ENCODE assay signal across 7 cellular contexts in the genomic region with DNA sequence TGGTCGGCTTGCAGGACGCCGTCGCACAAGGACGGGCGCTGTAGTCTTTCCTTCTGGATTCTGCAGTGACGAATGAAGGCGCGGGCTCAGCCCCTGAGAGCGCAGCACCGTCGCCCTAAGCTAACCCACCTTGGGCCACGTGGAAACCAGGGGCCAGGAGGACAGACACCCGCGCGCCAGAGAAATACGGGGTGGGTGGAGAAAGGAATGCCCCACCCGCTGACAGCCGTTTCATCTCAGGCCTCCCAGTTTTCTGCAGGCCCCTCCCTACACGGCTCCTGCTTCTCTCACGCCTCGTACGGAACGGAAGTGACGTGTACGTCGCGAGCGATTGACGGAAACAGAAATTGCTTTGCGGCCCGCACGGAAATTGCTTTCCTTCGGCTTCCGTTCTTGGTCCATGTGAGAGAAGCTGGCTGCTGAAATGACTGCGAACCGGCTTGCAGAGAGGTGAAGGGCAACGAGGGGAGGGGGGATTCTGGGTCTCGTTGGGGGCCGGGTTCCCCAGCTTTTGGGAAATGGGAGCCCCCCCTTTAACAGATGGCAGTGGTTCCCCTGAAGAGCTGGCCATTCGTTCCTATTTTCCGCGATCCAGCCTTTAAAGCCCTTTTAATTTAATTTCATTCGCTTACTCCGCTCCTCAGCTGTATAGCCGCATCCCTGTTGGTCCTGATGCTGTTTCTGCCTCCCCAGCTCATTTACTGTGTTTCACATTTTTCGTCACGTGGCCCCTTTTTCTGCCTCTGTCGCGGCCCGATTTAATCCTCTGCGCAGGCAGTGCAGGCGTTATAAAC. TPM values are rescaled to one million over a fixed set of nuclear protein-coding genes. Genes with fewer than 3 reads are reported as not detected.
DNase-seq lines count a peak whose midpoint lies in the region; ATAC-seq, FAIRE-seq and TF ChIP-seq lines count a peak whose summit lies in the region.

Gene UTP14A, plus strand, starts transcription at position 378 of the 794 bp plus-strand sequence. Its CDS starts 47 bp downstream, at position 425.

- TF ChIP-seq CTCF in body of pancreas (IDR thresholded peaks at IDR 0.05) = no peak

- peak; percentile 26 for FAIRE-seq in TTC549 (lab: Jason Lieb, UNC)

- H3K9me3 ChIP-seq in body of pancreas = no peaks in the 10 kb centered on the region

- DNase-seq in NCI-H2107 treated with DMSO at 0.1 percent for 48 hours (lab: John Stamatoyannopoulos, UW; ENCODE audit: unreplicated experiment) (peak; percentile 89), body of pancreas (peak; percentile 84 to 93 (median 88)), iPS DF 19.7 (ENCODE audit: low read depth, low spot score) (peak; percentile 89), sciatic nerve (ENCODE audit: low spot score) (peak; percentile 90)

- H3K27ac ChIP-seq in body of pancreas = peak within 1 kb of the TSS; percentile 55 to 81 (median 68)

- peak in 2 of 3 donors; percentile 59 to 68 for TF ChIP-seq POLR2A in body of pancreas (IDR thresholded peaks at IDR 0.05)

- H3K27me3 ChIP-seq in body of pancreas = no peaks in the 10 kb centered on the region

- intact Hi-C loops in body of pancreas (cut with DNase I) = no loop called here
- intact Hi-C loops in sciatic nerve (cut with DNase I) = no loop called here

- H3K4me1 ChIP-seq in body of pancreas = peaks cover 8% of the 10 kb centered on the region

- H3K36me3 ChIP-seq in body of pancreas (replicated peaks in 1 of 2; ENCODE audit: insufficient read depth in 1 of 2, low read depth in 2 of 2) = no peaks in the 10 kb centered on the region

- ATAC-seq in GM18520 (IDR thresholded peaks at IDR 0.05; ENCODE audit: unreplicated experiment) (peak; percentile 89), HG03064 (IDR thresholded peaks at IDR 0.05; ENCODE audit: low read depth, unreplicated experiment) (peak; percentile 91), body of pancreas (peak; percentile 99), sciatic nerve (peak; percentile 98)

- 0% methylated on average over 16 to 53 of the region's 53 CpGs for WGBS in body of pancreas, 2 donors

- H3K4me3 ChIP-seq in body of pancreas = peak within 1 kb of the TSS; percentile 62 to 77

RNA-seq across cellular contexts. Expression of gene UTP14A, which starts in this region (rescaled TPM):
- 10 to 100 TPM; 10.9 to 13.8 TPM for total RNA-seq in body of pancreas
- total RNA-seq in sciatic nerve = 13.9 TPM

Comparison
In these comparisons a context has a peak if more than half of its experiments do, and no peak if none do; other contexts are left out.
1. Peak in every context shown above with its lines: DNase-seq, ATAC-seq, H3K4me3 ChIP-seq and H3K27ac ChIP-seq.